In the genomic region with DNA sequence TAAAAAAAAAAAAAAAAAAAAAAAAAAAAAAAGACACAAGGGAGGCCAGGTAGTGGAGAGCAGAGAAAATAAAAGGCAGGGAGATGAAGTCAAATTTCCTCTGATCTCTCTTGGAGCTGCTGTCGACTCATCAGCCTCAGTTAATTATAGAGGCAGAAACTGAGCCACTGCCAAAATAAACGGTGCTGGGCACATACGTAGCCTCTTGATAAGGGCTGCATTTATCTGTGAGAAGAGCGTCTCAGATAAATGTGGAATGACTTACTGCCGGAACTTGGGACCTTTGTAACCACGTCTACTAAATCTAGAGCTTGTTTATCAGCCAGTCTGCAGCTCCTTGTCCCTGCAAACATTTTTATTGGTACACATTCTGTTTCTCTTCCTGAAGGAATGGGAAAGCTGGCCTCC, we compare ENCODE assay signal across 1 cellular context.
TF ChIP-seq lines count a peak whose summit lies in the region.

No MANE protein-coding gene starts in this region.

TF ChIP-seq in K562, 482 proteins besides CTCF, POLR2A, EP300 and RAD21 (continued from another document):
- TF ChIP-seq CEBPG (CRISPR knock-in tag; IDR thresholded peaks at IDR 0.05) (no peak), CEBPG (tag; conservative IDR thresholded peaks at IDR 0.05 in 1 of 2, IDR thresholded peaks at IDR 0.05 in 1 of 2) (no peak), ZNF586 (CRISPR knock-in tag; conservative IDR thresholded peaks at IDR 0.05) (no peak), LCOR (CRISPR knock-in tag; IDR thresholded peaks at IDR 0.05) (no peak; the same call in 1 of the 2 replicates), ZFP1 (CRISPR knock-in tag; IDR thresholded peaks at IDR 0.05) (no peak)
